ENCODE assay signal across 21 cellular contexts in genomic region chr1:3732747-3733602, GRCh38. TPM values are rescaled to one million over a fixed set of nuclear protein-coding genes. Genes with fewer than 3 reads are reported as not detected.
DNase-seq lines count a peak whose midpoint lies in the region; ATAC-seq and TF ChIP-seq lines count a peak whose summit lies in the region.
"Had no signal": no experiment of that assay in that cellular context is flagged by ENCODE, and none has a peak within 500 bp of the region (broad histone marks: within the 10 kb centered on the region; RNA-seq: fewer than 3 reads in every experiment).

No MANE protein-coding gene starts in this region.

- TF ChIP-seq CTCF in WERI-Rb-1 (IDR thresholded peaks at IDR 0.05; ENCODE audit: low read depth, low read length) (no peak), retinal pigment epithelial cell (conservative IDR thresholded peaks at IDR 0.05; ENCODE audit: low read depth, low read length) (peak; percentile 11)

- H3K27ac ChIP-seq in WERI-Rb-1 (peak overlapping the region; percentile 34; the same call in 1 of the 2 replicates), iPS DF 6.9 (ENCODE audit: low read length) (no peak overlapping the region)
- H3K27ac ChIP-seq: hepatocyte, SJSA1, thyroid gland had no signal

- H3K27me3 ChIP-seq in H7 (ENCODE audit: control insufficient read depth, insufficient read depth, low read length), result no peaks in the 10 kb centered on the region; the same call in 1 of the 2 replicates
- H3K27me3 ChIP-seq in WERI-Rb-1 (ENCODE audit: insufficient read depth, low read depth, severe bottlenecking), result no peaks in the 10 kb centered on the region
- H3K27me3 ChIP-seq in iPS DF 6.9 (ENCODE audit: control insufficient read depth, insufficient read depth, low read length), result no peaks in the 10 kb centered on the region
- H3K27me3 ChIP-seq: hepatocyte, SJSA1, thyroid gland had no signal

- DNase-seq in H7 (peak; percentile 93), WERI-Rb-1 (no peak), iPS DF 6.9 (ENCODE audit: low read depth, low spot score) (no peak), retinal pigment epithelial cell (ENCODE audit: low read depth) (no peak), HPDE6-E6E7 (ENCODE audit: extremely low spot score) (no peak), ACHN (no peak)
- DNase-seq: activated CD8-positive, alpha-beta memory T cell treated with anti-CD3 and anti-CD28 coated beads for 24 hours; Caco-2; effector memory CD8-positive, alpha-beta T cell; GOT3; NCI-H1417; NCI-H2171; NCI-H69; thyroid gland had no signal

- H3K4me3 ChIP-seq in H7 (ENCODE audit: insufficient read depth, low read depth, low read length) (peak overlapping the region; percentile 33; the same call in 1 of the 2 replicates), WERI-Rb-1 (ENCODE audit: low read depth, low read length) (no peak overlapping the region), iPS DF 6.9 (ENCODE audit: low read length) (peak overlapping the region; percentile 8; the same call in 1 of the 2 replicates), retinal pigment epithelial cell (ENCODE audit: low read length) (no peak overlapping the region)
- H3K4me3 ChIP-seq: hepatocyte, SJSA1, thyroid gland had no signal

- ATAC-seq in GM19328 (IDR thresholded peaks at IDR 0.05; ENCODE audit: unreplicated experiment), result no peak
- ATAC-seq: effector memory CD8-positive, alpha-beta T cell had no signal

- peaks cover 6% of the 10 kb centered on the region; the same call in 1 of the 2 replicates for H3K4me1 ChIP-seq in iPS DF 6.9 (ENCODE audit: control insufficient read depth, insufficient read depth, low read length)
- H3K4me1 ChIP-seq: Caco-2, SJSA1 had no signal

- H3K36me3 ChIP-seq in H7 (replicated peaks; ENCODE audit: control insufficient read depth, insufficient read depth, low read length) (peaks cover 1% of the 10 kb centered on the region), WERI-Rb-1 (peaks cover 100% of the 10 kb centered on the region), iPS DF 6.9 (ENCODE audit: control insufficient read depth, insufficient read depth, low read length) (peaks cover 4% of the 10 kb centered on the region; the same call in 1 of the 2 replicates)
- H3K36me3 ChIP-seq: SJSA1 had no signal

- in situ Hi-C loops in ACHN (cut with HindIII; ENCODE audit: low pct_ligation_motif_present, low pct_unique_long_range_greater_than_20kb, low sequenced_read_pairs), result no loop called here

- no CpG with 5 or more reads among the region's 49 CpGs for WGBS in iPS DF 6.9 (ENCODE audit: insufficient coverage, insufficient read length)

- H3K9me3 ChIP-seq in WERI-Rb-1 (ENCODE audit: severe bottlenecking) (no peaks in the 10 kb centered on the region), iPS DF 6.9 (ENCODE audit: control insufficient read depth, insufficient read depth, low read length) (no peaks in the 10 kb centered on the region)
- H3K9me3 ChIP-seq: Caco-2, SJSA1, thyroid gland had no signal

RNA-seq across cellular contexts. Expression of gene CCDC27, which starts 19.3 kb away (rescaled TPM):
- total RNA-seq in H7 (2014; rRNA removed; shearing (Covaris generic)), result 0.04 and 0.07 TPM in 2 replicates
- total RNA-seq: B cell; Caco-2; Daoy; HT1080; SJSA1; T-helper 2 cell treated with Interferon-gamma antibody and Interleukin-4, amounts not matched to agents 100 ng/mL and 5 ng/mL, for 36 hours had no signal

RNA-seq across cellular contexts. Expression of gene SMIM1, which starts 39.6 kb away (rescaled TPM):
- total RNA-seq in H7 (2014; rRNA removed; shearing (Covaris generic)), result 5.0 and 6.5 TPM in 2 replicates
- total RNA-seq: Daoy; SJSA1; T-helper 2 cell treated with Interferon-gamma antibody and Interleukin-4, amounts not matched to agents 100 ng/mL and 5 ng/mL, for 36 hours had no signal

Comparison
In these comparisons a context has a peak if more than half of its experiments do, and no peak if none do; other contexts are left out.
1. H3K4me3 ChIP-seq: peak in H7 (single experiment) and iPS DF 6.9 (single experiment); none in WERI-Rb-1 (single experiment) and retinal pigment epithelial cell (single experiment).